In the genomic region with DNA sequence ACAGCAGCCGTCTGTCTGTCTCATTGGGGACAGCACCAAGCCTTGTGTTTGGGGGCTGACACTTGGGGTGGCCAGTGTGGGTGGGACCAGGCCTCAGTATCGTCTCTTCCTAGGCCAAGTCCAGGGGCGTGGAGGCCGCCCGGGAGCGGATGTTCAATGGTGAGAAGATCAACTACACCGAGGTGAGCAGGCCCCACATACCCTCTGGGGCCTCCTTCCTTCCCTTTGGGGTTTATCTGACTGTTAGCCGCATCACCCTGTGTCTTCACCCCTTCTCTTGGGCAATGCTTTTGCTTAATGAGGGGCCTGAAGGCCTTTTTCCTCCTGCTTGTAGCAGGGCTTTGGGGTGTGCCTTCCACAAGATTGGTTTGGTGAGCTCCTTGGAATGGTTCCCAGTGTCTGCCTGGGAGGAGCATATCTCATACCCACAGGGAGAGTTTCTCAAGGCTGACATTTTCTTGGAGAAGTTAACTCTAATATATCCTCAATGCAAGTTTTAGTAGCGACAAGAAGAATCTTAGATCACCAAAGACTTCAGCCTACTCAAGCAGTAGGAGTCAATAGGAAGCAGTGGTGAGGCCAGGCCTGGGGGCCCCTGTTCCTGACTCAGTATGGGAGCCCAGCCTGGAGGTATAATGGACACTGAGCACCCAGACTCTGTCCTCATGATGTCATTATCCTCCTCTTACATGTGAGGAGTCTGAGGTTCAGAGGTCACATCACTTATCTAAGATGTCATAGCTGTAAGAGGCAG, we compare ENCODE assay signal across 8 cellular contexts. TPM values are rescaled to one million over a fixed set of nuclear protein-coding genes. Genes with fewer than 3 reads are reported as not detected.
DNase-seq lines count a peak whose midpoint lies in the region; ATAC-seq and TF ChIP-seq lines count a peak whose summit lies in the region.

No MANE protein-coding gene starts in this region.

- TF ChIP-seq CTCF in upper lobe of left lung (IDR thresholded peaks at IDR 0.05) = no peak

- no peak for TF ChIP-seq POLR2A in upper lobe of left lung (IDR thresholded peaks at IDR 0.05)

- peaks cover 66% of the 10 kb centered on the region for H3K4me1 Mint-ChIP-seq in stimulated activated naive CD8-positive, alpha-beta T cell treated with anti-CD3 and anti-CD28 coated beads, Interleukin-15, Interleukin-2, amounts not matched to agents 100 ng/mL and 50 ng/mL, for 24 hours (ENCODE audit: low read depth)
- peaks cover 54% of the 10 kb centered on the region for H3K4me1 Mint-ChIP-seq in activated T-helper 1 cell treated with anti-CD3 and anti-CD28 coated beads, Interleukin-12 subunit alpha, Interleukin-12 subunit beta, Interleukin-2, Interleukin-4 antibody, amounts not matched to agents 30 ng/mL and 10 ng/mL and 1 ng/mL, durations not matched to agents 14 hours and 24 hours and 36 hours (ENCODE audit: low read depth)

- H3K27me3 Mint-ChIP-seq in stimulated activated naive CD8-positive, alpha-beta T cell treated with anti-CD3 and anti-CD28 coated beads, Interleukin-15, Interleukin-2, amounts not matched to agents 100 ng/mL and 50 ng/mL, for 24 hours = no peaks in the 10 kb centered on the region
- no peaks in the 10 kb centered on the region for H3K27me3 Mint-ChIP-seq in activated T-helper 1 cell treated with anti-CD3 and anti-CD28 coated beads, Interleukin-12 subunit alpha, Interleukin-12 subunit beta, Interleukin-2, Interleukin-4 antibody, amounts not matched to agents 30 ng/mL and 10 ng/mL and 1 ng/mL, durations not matched to agents 14 hours and 24 hours and 36 hours (ENCODE audit: insufficient read depth)

- H3K9me3 Mint-ChIP-seq in stimulated activated naive CD8-positive, alpha-beta T cell treated with anti-CD3 and anti-CD28 coated beads, Interleukin-15, Interleukin-2, amounts not matched to agents 100 ng/mL and 50 ng/mL, for 24 hours = no peaks in the 10 kb centered on the region
- H3K9me3 Mint-ChIP-seq in activated T-helper 1 cell treated with anti-CD3 and anti-CD28 coated beads, Interleukin-12 subunit alpha, Interleukin-12 subunit beta, Interleukin-2, Interleukin-4 antibody, amounts not matched to agents 30 ng/mL and 10 ng/mL and 1 ng/mL, durations not matched to agents 14 hours and 24 hours and 36 hours = no peaks in the 10 kb centered on the region

- H3K4me3 Mint-ChIP-seq in stimulated activated naive CD8-positive, alpha-beta T cell treated with anti-CD3 and anti-CD28 coated beads, Interleukin-15, Interleukin-2, amounts not matched to agents 100 ng/mL and 50 ng/mL, for 24 hours = peak overlapping the region; percentile 98
- H3K4me3 Mint-ChIP-seq in activated T-helper 1 cell treated with anti-CD3 and anti-CD28 coated beads, Interleukin-12 subunit alpha, Interleukin-12 subunit beta, Interleukin-2, Interleukin-4 antibody, amounts not matched to agents 30 ng/mL and 10 ng/mL and 1 ng/mL, durations not matched to agents 14 hours and 24 hours and 36 hours = peak overlapping the region; percentile 100

- H3K27ac Mint-ChIP-seq in stimulated activated naive CD8-positive, alpha-beta T cell treated with anti-CD3 and anti-CD28 coated beads, Interleukin-15, Interleukin-2, amounts not matched to agents 100 ng/mL and 50 ng/mL, for 24 hours = peak overlapping the region; percentile 92
- H3K27ac Mint-ChIP-seq in activated T-helper 1 cell treated with anti-CD3 and anti-CD28 coated beads, Interleukin-12 subunit alpha, Interleukin-12 subunit beta, Interleukin-2, Interleukin-4 antibody, amounts not matched to agents 30 ng/mL and 10 ng/mL and 1 ng/mL, durations not matched to agents 14 hours and 24 hours and 36 hours = peak overlapping the region; percentile 95

- no peaks in the 10 kb centered on the region for H3K9me3 ChIP-seq in upper lobe of left lung

- DNase-seq in stimulated activated naive CD8-positive, alpha-beta T cell treated with anti-CD3 and anti-CD28 coated beads, Interleukin-15, Interleukin-2, amounts not matched to agents 100 U/mL and 50 U/mL, for 24 hours = no peak
- DNase-seq in activated T-helper 1 cell treated with anti-CD3 and anti-CD28 coated beads, Interleukin-12 subunit alpha, Interleukin-12 subunit beta, Interleukin-2, Interleukin-4 antibody, amounts not matched to agents 30 ng/mL and 10 ng/mL and 1 ng/mL, durations not matched to agents 14 hours and 24 hours and 36 hours (ENCODE audit: low spot score) = no peak
- DNase-seq in iris pigment epithelial cell (ENCODE audit: low read depth) = peak; percentile 87
- DNase-seq in GM19238 (ENCODE audit: insufficient read length, low spot score) = no peak
- no peak for DNase-seq in NCI-H2081 (lab: John Stamatoyannopoulos, UW)
- no peak for DNase-seq in upper lobe of left lung
- DNase-seq in inferior parietal cortex (ENCODE audit: extremely low spot score) = no peak

- H3K36me3 ChIP-seq in upper lobe of left lung = peaks cover 0 to 46% (median 35%) of the 10 kb centered on the region in 4 donors

- no peaks in the 10 kb centered on the region for H3K27me3 ChIP-seq in upper lobe of left lung

- intact Hi-C loops in activated T-helper 1 cell treated with anti-CD3 and anti-CD28 coated beads, Interleukin-12 subunit alpha, Interleukin-12 subunit beta, Interleukin-2, Interleukin-4 antibody, amounts not matched to agents 30 ng/mL and 10 ng/mL and 1 ng/mL, durations not matched to agents 14 hours and 24 hours and 36 hours (cut with micrococcal nuclease) = no loop called here

- H3K4me3 ChIP-seq in upper lobe of left lung = peak overlapping the region in 2 of 4 donors; percentile 98 to 99

- H3K36me3 Mint-ChIP-seq in stimulated activated naive CD8-positive, alpha-beta T cell treated with anti-CD3 and anti-CD28 coated beads, Interleukin-15, Interleukin-2, amounts not matched to agents 100 ng/mL and 50 ng/mL, for 24 hours (ENCODE audit: low read depth) = peaks cover 61% of the 10 kb centered on the region
- H3K36me3 Mint-ChIP-seq in activated T-helper 1 cell treated with anti-CD3 and anti-CD28 coated beads, Interleukin-12 subunit alpha, Interleukin-12 subunit beta, Interleukin-2, Interleukin-4 antibody, amounts not matched to agents 30 ng/mL and 10 ng/mL and 1 ng/mL, durations not matched to agents 14 hours and 24 hours and 36 hours (ENCODE audit: low read depth) = peaks cover 56% of the 10 kb centered on the region

- no peak for ATAC-seq in stimulated activated naive CD8-positive, alpha-beta T cell treated with anti-CD3 and anti-CD28 coated beads, Interleukin-15, Interleukin-2, amounts not matched to agents 100 U/mL and 50 U/mL, for 24 hours
- no peak for ATAC-seq in upper lobe of left lung (ENCODE audit: low FRiP score in 2 of 2)

- peaks cover 13 to 39% (median 18%) of the 10 kb centered on the region in 4 donors for H3K4me1 ChIP-seq in upper lobe of left lung

- peak overlapping the region in 2 of 4 donors; percentile 80 to 88 for H3K27ac ChIP-seq in upper lobe of left lung

- TF ChIP-seq EP300 in upper lobe of left lung (IDR thresholded peaks at IDR 0.05) = no peak

- WGBS in upper lobe of left lung, 2 donors = 62 to 87% methylated on average over 9 of the region's 9 CpGs

RNA-seq across cellular contexts. Expression of gene GPI, which starts 1.9 kb away (rescaled TPM):
- total RNA-seq in activated T-helper 1 cell treated with anti-CD3 and anti-CD28 coated beads, Interleukin-12 subunit alpha, Interleukin-12 subunit beta, Interleukin-2, Interleukin-4 antibody, amounts not matched to agents 30 ng/mL and 10 ng/mL and 1 ng/mL, durations not matched to agents 14 hours and 24 hours and 36 hours = 502 and 509 TPM in 2 replicates
- 100 to 1,000 TPM in 4 of 6 donors, 10 to 100 TPM in 2; 90.4 to 198 (median 128) TPM for total RNA-seq in upper lobe of left lung

RNA-seq across cellular contexts. Expression of gene PDCD2L, which starts 37.4 kb away (rescaled TPM):
- 51.3 and 52.3 TPM in 2 replicates for total RNA-seq in activated T-helper 1 cell treated with anti-CD3 and anti-CD28 coated beads, Interleukin-12 subunit alpha, Interleukin-12 subunit beta, Interleukin-2, Interleukin-4 antibody, amounts not matched to agents 30 ng/mL and 10 ng/mL and 1 ng/mL, durations not matched to agents 14 hours and 24 hours and 36 hours
- 10 to 100 TPM in 3 of 6 donors, 1 to 10 TPM in 3; 3.2 to 35.6 (median 9.5) TPM for total RNA-seq in upper lobe of left lung
